Comparison of ENCODE assay signal across 2 cellular contexts in the genomic region with DNA sequence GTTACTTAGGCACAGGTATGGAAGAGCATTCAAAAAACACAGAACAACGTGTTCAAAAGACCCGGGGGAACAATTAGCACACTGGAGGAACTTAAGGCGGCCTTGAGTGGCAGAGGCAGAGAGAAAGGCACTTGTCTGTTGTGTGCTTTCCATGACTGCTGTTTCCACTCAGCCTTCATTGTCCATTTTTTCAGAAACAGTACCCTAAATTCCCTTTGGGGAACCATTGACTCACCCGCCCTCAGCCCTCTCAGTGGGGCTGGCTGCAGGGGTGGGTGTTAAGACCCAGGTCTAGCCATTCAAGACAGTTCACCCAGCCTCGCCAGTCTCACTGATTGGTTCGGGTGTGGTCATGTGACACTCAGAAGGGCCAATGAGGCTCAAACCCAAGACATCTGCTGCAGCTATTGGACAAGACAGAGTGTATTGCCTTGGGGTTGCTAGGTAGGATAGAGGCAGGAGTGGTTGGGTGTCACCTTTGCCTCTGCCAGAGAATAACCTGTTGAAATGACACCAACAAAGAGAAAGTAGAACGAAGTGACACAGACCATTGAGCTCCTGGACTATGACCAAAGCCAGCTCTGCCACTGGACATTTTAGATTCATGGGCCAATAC.
TF ChIP-seq lines count a peak whose summit lies in the region.

No MANE protein-coding gene starts in this region.

TF ChIP-seq in SK-N-SH, 30 proteins besides CTCF, POLR2A, EP300 and RAD21:
- TF ChIP-seq, protein P1, sequence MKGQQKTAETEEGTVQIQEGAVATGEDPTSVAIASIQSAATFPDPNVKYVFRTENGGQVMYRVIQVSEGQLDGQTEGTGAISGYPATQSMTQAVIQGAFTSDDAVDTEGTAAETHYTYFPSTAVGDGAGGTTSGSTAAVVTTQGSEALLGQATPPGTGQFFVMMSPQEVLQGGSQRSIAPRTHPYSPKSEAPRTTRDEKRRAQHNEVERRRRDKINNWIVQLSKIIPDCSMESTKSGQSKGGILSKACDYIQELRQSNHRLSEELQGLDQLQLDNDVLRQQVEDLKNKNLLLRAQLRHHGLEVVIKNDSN (IDR thresholded peaks at IDR 0.05; ENCODE audit: borderline replicate concordance, low read depth), result peak; percentile 83
- TF ChIP-seq GABPA (IDR thresholded peaks at IDR 0.05; ENCODE audit: low read depth), result no peak
- TF ChIP-seq TCF12 (IDR thresholded peaks at IDR 0.05), result no peak
- peak; percentile 97 for TF ChIP-seq RFX5 (IDR thresholded peaks at IDR 0.05; ENCODE audit: low read length)
TF ChIP-seq in SK-N-SH: peak in this region for 2.

TF ChIP-seq in H1, 55 proteins besides CTCF, POLR2A, EP300 and RAD21:
- TF ChIP-seq POU5F1 (IDR thresholded peaks at IDR 0.05; ENCODE audit: low read depth, low read length), result no peak
- peak; percentile 80 for TF ChIP-seq CHD2 (IDR thresholded peaks at IDR 0.05; ENCODE audit: low read length)
- TF ChIP-seq SP1 (IDR thresholded peaks at IDR 0.05; ENCODE audit: low read depth, low read length), result peak; percentile 92
- TF ChIP-seq, protein P2, sequence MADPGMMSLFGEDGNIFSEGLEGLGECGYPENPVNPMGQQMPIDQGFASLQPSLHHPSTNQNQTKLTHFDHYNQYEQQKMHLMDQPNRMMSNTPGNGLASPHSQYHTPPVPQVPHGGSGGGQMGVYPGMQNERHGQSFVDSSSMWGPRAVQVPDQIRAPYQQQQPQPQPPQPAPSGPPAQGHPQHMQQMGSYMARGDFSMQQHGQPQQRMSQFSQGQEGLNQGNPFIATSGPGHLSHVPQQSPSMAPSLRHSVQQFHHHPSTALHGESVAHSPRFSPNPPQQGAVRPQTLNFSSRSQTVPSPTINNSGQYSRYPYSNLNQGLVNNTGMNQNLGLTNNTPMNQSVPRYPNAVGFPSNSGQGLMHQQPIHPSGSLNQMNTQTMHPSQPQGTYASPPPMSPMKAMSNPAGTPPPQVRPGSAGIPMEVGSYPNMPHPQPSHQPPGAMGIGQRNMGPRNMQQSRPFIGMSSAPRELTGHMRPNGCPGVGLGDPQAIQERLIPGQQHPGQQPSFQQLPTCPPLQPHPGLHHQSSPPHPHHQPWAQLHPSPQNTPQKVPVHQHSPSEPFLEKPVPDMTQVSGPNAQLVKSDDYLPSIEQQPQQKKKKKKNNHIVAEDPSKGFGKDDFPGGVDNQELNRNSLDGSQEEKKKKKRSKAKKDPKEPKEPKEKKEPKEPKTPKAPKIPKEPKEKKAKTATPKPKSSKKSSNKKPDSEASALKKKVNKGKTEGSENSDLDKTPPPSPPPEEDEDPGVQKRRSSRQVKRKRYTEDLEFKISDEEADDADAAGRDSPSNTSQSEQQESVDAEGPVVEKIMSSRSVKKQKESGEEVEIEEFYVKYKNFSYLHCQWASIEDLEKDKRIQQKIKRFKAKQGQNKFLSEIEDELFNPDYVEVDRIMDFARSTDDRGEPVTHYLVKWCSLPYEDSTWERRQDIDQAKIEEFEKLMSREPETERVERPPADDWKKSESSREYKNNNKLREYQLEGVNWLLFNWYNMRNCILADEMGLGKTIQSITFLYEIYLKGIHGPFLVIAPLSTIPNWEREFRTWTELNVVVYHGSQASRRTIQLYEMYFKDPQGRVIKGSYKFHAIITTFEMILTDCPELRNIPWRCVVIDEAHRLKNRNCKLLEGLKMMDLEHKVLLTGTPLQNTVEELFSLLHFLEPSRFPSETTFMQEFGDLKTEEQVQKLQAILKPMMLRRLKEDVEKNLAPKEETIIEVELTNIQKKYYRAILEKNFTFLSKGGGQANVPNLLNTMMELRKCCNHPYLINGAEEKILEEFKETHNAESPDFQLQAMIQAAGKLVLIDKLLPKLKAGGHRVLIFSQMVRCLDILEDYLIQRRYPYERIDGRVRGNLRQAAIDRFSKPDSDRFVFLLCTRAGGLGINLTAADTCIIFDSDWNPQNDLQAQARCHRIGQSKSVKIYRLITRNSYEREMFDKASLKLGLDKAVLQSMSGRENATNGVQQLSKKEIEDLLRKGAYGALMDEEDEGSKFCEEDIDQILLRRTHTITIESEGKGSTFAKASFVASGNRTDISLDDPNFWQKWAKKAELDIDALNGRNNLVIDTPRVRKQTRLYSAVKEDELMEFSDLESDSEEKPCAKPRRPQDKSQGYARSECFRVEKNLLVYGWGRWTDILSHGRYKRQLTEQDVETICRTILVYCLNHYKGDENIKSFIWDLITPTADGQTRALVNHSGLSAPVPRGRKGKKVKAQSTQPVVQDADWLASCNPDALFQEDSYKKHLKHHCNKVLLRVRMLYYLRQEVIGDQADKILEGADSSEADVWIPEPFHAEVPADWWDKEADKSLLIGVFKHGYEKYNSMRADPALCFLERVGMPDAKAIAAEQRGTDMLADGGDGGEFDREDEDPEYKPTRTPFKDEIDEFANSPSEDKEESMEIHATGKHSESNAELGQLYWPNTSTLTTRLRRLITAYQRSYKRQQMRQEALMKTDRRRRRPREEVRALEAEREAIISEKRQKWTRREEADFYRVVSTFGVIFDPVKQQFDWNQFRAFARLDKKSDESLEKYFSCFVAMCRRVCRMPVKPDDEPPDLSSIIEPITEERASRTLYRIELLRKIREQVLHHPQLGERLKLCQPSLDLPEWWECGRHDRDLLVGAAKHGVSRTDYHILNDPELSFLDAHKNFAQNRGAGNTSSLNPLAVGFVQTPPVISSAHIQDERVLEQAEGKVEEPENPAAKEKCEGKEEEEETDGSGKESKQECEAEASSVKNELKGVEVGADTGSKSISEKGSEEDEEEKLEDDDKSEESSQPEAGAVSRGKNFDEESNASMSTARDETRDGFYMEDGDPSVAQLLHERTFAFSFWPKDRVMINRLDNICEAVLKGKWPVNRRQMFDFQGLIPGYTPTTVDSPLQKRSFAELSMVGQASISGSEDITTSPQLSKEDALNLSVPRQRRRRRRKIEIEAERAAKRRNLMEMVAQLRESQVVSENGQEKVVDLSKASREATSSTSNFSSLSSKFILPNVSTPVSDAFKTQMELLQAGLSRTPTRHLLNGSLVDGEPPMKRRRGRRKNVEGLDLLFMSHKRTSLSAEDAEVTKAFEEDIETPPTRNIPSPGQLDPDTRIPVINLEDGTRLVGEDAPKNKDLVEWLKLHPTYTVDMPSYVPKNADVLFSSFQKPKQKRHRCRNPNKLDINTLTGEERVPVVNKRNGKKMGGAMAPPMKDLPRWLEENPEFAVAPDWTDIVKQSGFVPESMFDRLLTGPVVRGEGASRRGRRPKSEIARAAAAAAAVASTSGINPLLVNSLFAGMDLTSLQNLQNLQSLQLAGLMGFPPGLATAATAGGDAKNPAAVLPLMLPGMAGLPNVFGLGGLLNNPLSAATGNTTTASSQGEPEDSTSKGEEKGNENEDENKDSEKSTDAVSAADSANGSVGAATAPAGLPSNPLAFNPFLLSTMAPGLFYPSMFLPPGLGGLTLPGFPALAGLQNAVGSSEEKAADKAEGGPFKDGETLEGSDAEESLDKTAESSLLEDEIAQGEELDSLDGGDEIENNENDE (IDR thresholded peaks at IDR 0.05; ENCODE audit: insufficient replicate concordance, low read length), result no peak
- TF ChIP-seq, protein P3, sequence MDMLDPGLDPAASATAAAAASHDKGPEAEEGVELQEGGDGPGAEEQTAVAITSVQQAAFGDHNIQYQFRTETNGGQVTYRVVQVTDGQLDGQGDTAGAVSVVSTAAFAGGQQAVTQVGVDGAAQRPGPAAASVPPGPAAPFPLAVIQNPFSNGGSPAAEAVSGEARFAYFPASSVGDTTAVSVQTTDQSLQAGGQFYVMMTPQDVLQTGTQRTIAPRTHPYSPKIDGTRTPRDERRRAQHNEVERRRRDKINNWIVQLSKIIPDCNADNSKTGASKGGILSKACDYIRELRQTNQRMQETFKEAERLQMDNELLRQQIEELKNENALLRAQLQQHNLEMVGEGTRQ (IDR thresholded peaks at IDR 0.05; ENCODE audit: low read length), result peak; percentile 93
- no peak for TF ChIP-seq SRF (IDR thresholded peaks at IDR 0.05; ENCODE audit: low read depth, low read length)
- peak; percentile 97 for TF ChIP-seq RFX5 (IDR thresholded peaks at IDR 0.05; ENCODE audit: borderline replicate concordance, low read depth, low read length)
- TF ChIP-seq SIN3A (conservative IDR thresholded peaks at IDR 0.05 in 1 of 2, IDR thresholded peaks at IDR 0.05 in 1 of 2; ENCODE audit: low read depth in 1 of 2, low read length in 2 of 2), result no peak
- TF ChIP-seq KDM4A (IDR thresholded peaks at IDR 0.05; ENCODE audit: low read depth, low read length, severe bottlenecking), result no peak
